In the genomic region with DNA sequence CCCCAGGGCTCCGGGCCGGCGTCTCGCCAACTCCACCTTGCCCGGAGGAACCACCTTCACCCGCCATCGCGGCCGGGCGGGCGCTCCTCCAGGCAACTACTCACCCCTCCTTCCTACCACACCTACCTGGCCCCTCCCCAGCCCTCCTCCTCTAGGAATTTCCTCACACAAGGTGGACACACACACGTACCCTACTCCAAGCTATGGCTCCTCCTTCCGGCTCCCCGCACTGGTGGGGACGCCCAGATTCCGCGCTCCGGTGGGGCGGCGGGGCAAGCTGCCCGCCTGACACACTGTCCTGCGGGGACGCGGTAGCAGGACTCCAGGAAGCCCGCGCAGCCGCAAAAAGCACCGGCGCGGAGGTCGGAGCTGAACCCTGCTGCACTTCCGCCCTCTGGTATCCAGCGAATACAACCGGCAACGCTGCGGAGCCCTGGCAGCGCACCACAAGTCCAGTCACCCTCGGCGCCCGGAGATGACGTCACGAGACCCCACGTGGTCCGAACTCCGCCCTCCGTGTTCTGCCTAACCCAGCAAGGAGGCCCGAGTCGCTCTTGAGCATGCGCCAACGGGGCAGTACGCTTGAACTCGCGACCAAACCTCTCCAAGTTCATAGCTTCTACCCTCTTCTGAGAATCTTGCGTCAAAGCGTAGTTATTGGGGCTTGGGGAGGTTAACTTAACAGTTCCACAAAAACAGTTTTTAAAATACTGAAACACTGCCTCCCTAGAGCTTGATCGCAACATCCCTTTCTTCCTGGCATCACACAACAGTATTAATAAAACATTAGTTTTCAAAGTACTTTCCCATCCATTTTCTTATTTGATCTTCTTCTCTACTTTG, we compare ENCODE assay signal across 8 cellular contexts. TPM values are rescaled to one million over a fixed set of nuclear protein-coding genes. Genes with fewer than 3 reads are reported as not detected.
DNase-seq lines count a peak whose midpoint lies in the region; ATAC-seq, FAIRE-seq and TF ChIP-seq lines count a peak whose summit lies in the region.

A gene (minus strand): TSS at position 425 of the 843 bp plus-strand sequence. CDS start 9,552 bp downstream, outside the sequence.

- H4K20me1 ChIP-seq in OCI-LY3 (ENCODE audit: insufficient read depth, low read length): peaks cover 8% of the 10 kb centered on the region; the same call in 1 of the 2 replicates

- H3K9me3 ChIP-seq in OCI-LY3 (ENCODE audit: insufficient read depth, low read length) (no peaks in the 10 kb centered on the region), mesodermal cell (ENCODE audit: control insufficient read depth, low read length) (no peaks in the 10 kb centered on the region)

- H3K27ac ChIP-seq in OCI-LY3 (ENCODE audit: low read length) (peak within 1 kb of the TSS; percentile 86), mesodermal cell (ENCODE audit: low read depth, low read length, severe bottlenecking) (peak within 1 kb of the TSS; percentile 89)

- H3K36me3 ChIP-seq in OCI-LY3 (replicated peaks; ENCODE audit: low read depth, low read length) (no peaks in the 10 kb centered on the region), mesodermal cell (ENCODE audit: control insufficient read depth, insufficient read depth, low read length) (no peaks in the 10 kb centered on the region)

- peak; percentile 98 for DNase-seq in D341Med (ENCODE audit: low spot score)
- peak; percentile 93 for DNase-seq in HuH-7 (ENCODE audit: low spot score)
- peak; percentile 100 for DNase-seq in activated CD8-positive, alpha-beta memory T cell treated with anti-CD3 and anti-CD28 coated beads, Interleukin-2, amount 50 U/mL, for 48 hours
- peak; percentile 99 to 100 for DNase-seq in stimulated activated CD8-positive, alpha-beta memory T cell treated with anti-CD3 and anti-CD28 coated beads, Interleukin-15, amount 100 ng/mL, for 4 hours (ENCODE audit: low read depth in 2 of 2)

- H3K27me3 ChIP-seq in OCI-LY3 (ENCODE audit: low read depth, low read length): no peaks in the 10 kb centered on the region

- peak within 1 kb of the TSS; percentile 91 for H3K4me3 ChIP-seq in OCI-LY3 (ENCODE audit: low read length)
- H3K4me3 ChIP-seq in mesodermal cell (ENCODE audit: extremely low read depth, insufficient read depth, low read length, poor library complexity, severe bottlenecking): peak within 1 kb of the TSS; percentile 89

- peaks cover 48% of the 10 kb centered on the region for H3K79me2 ChIP-seq in OCI-LY3 (ENCODE audit: low read length)

- TF ChIP-seq CTCF in OCI-LY3 (IDR thresholded peaks at IDR 0.05; ENCODE audit: low read depth, low read length): no peak

- peak within 1 kb of the TSS; percentile 86 for H3K9ac ChIP-seq in OCI-LY3 (ENCODE audit: low read length)

- WGBS in mesodermal cell (ENCODE audit: insufficient coverage in 2 of 2), 2 experiments: 2% methylated on average over 36 to 40 of the region's 56 CpGs

- FAIRE-seq in endometrium (lab: Jason Lieb, UNC): peak; percentile 92

- ATAC-seq in GM21515 (IDR thresholded peaks at IDR 0.05; ENCODE audit: unreplicated experiment): peak; percentile 95

- H3K4me1 ChIP-seq in OCI-LY3 (ENCODE audit: low read length) (peaks cover 10% of the 10 kb centered on the region), mesodermal cell (ENCODE audit: control insufficient read depth, insufficient read depth, low read length, poor library complexity, severe bottlenecking) (no peaks in the 10 kb centered on the region)

- H2AFZ ChIP-seq in OCI-LY3 (ENCODE audit: low read depth, low read length): peak within 1 kb of the TSS; percentile 26; the same call in 1 of the 2 replicates

- peak within 1 kb of the TSS; percentile 99 for H3K4me2 ChIP-seq in OCI-LY3 (ENCODE audit: low read length)

RNA-seq across cellular contexts. Expression of the gene that starts here (rescaled TPM):
- 29.1 TPM for polyA plus RNA-seq in mesodermal cell (2013, experiment 1 of 2)
- 34.0 TPM for polyA plus RNA-seq in mesodermal cell (2013, experiment 2 of 2)

Comparison
In these comparisons a context has a peak if more than half of its experiments do, and no peak if none do; other contexts are left out.
1. Peak in every context shown above with its lines: DNase-seq, ATAC-seq, H3K4me3 ChIP-seq and H3K27ac ChIP-seq.